Comparison of ENCODE assay signal across 1 cellular context in the genomic region with DNA sequence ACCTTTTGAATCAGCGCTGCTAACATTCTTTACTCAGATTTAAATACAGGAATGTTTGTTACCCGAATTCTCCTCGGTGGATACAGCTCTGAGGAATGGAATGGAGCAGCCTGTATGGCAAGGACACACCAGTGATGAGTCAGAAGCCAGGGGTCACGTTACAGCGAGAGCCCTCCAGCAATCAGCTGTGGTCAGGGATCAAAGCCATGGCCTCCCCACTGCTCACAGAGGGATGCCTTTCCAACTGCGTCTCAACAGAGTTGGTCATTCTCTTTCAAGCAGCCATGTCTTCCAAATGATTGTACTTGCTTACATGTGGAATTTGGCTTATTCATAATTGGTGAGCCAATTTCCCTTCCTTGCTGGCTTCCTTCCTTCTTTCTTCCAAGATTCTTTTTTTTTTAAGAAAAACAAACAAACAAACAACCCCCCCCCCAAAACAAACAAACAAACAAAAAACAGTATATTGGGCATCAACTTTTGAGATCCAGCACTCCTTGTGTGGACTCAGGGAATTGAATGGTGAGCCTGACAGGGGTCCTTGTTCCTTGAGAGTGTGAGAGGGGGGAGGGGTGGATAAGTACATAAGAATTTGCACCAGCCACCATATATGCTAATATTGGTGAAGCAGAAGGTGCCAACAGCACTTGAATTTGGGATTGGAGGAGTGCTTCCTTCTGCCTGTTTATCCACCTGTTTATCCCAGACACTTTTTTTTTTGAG.
A peak's percentile ranks its signal among the peaks of the same experiment; 100 is the strongest.
TF ChIP-seq lines count a peak whose summit lies in the region.

No MANE protein-coding gene starts in this region.

TF ChIP-seq in IMR-90, 13 proteins besides CTCF, POLR2A, EP300 and RAD21:
- TF ChIP-seq CHD1 (IDR thresholded peaks at IDR 0.05; ENCODE audit: low read depth, low read length) = 0 out of 2 replicates have a peak, but pooled peaks have one; percentile 43
- no peak for TF ChIP-seq SMC3 (IDR thresholded peaks at IDR 0.05; ENCODE audit: low read depth, low read length)
- peak; percentile 79 for TF ChIP-seq MAZ (IDR thresholded peaks at IDR 0.05; ENCODE audit: borderline replicate concordance, low read depth, low read length)
- TF ChIP-seq, protein P1, sequence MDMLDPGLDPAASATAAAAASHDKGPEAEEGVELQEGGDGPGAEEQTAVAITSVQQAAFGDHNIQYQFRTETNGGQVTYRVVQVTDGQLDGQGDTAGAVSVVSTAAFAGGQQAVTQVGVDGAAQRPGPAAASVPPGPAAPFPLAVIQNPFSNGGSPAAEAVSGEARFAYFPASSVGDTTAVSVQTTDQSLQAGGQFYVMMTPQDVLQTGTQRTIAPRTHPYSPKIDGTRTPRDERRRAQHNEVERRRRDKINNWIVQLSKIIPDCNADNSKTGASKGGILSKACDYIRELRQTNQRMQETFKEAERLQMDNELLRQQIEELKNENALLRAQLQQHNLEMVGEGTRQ (IDR thresholded peaks at IDR 0.05; ENCODE audit: low read depth, low read length) = peak; percentile 38; the same call in 1 of the 2 replicates
- 0 out of 2 replicates have a peak, but pooled peaks have one; percentile 13 for TF ChIP-seq MXI1 (IDR thresholded peaks at IDR 0.05; ENCODE audit: borderline replicate concordance, low read depth, low read length)
- peak; percentile 97 for TF ChIP-seq FOS (IDR thresholded peaks at IDR 0.05; ENCODE audit: low read depth, low read length)
- no peak; the same call in 1 of the 2 replicates for TF ChIP-seq NFE2L2 (IDR thresholded peaks at IDR 0.05; ENCODE audit: low read depth, low read length)
- TF ChIP-seq, protein P2, sequence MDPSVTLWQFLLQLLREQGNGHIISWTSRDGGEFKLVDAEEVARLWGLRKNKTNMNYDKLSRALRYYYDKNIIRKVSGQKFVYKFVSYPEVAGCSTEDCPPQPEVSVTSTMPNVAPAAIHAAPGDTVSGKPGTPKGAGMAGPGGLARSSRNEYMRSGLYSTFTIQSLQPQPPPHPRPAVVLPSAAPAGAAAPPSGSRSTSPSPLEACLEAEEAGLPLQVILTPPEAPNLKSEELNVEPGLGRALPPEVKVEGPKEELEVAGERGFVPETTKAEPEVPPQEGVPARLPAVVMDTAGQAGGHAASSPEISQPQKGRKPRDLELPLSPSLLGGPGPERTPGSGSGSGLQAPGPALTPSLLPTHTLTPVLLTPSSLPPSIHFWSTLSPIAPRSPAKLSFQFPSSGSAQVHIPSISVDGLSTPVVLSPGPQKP (IDR thresholded peaks at IDR 0.05; ENCODE audit: borderline replicate concordance, low read depth, low read length) = no peak
- no peak for TF ChIP-seq RFX5 (IDR thresholded peaks at IDR 0.05; ENCODE audit: low read depth, low read length)
- peak; percentile 59 for TF ChIP-seq MAFK (IDR thresholded peaks at IDR 0.05; ENCODE audit: low read depth, low read length)
- peak; percentile 75 for TF ChIP-seq CEBPB (IDR thresholded peaks at IDR 0.05; ENCODE audit: low read depth, low read length)
- TF ChIP-seq RCOR1 (IDR thresholded peaks at IDR 0.05; ENCODE audit: insufficient replicate concordance, low read length) = peak; percentile 96
- peak; percentile 94 for TF ChIP-seq BHLHE40 (IDR thresholded peaks at IDR 0.05; ENCODE audit: low read depth, low read length)
